ENCODE assay signal across 16 cellular contexts in genomic region chr6:105374010-105374420, GRCh38. TPM values are rescaled to one million over a fixed set of nuclear protein-coding genes. Genes with fewer than 3 reads are reported as not detected.
DNase-seq lines count a peak whose midpoint lies in the region; ATAC-seq and TF ChIP-seq lines count a peak whose summit lies in the region.
"Had no signal": no experiment of that assay in that cellular context is flagged by ENCODE, and none has a peak within 500 bp of the region (broad histone marks: within the 10 kb centered on the region; RNA-seq: fewer than 3 reads in every experiment).

No MANE protein-coding gene starts in this region.

- H3K27me3 Mint-ChIP-seq in stimulated activated naive CD8-positive, alpha-beta T cell treated with anti-CD3 and anti-CD28 coated beads, Interleukin-15, amount 100 ng/mL, for 72 hours, result no peaks in the 10 kb centered on the region
- H3K27me3 Mint-ChIP-seq: memory B cell had no signal

- no peak overlapping the region for H4K91ac ChIP-seq in mesenchymal stem cell (ENCODE audit: low read length)

- H3K4me1 Mint-ChIP-seq in stimulated activated naive CD8-positive, alpha-beta T cell treated with anti-CD3 and anti-CD28 coated beads, Interleukin-15, amount 100 ng/mL, for 72 hours, result no peaks in the 10 kb centered on the region
- peaks cover 6% of the 10 kb centered on the region for H3K4me1 Mint-ChIP-seq in stimulated activated effector memory CD8-positive, alpha-beta T cell treated with anti-CD3 and anti-CD28 coated beads, Interleukin-12 subunit alpha, Interleukin-12 subunit beta, amount 100 ng/mL, for 72 hours
- H3K4me1 Mint-ChIP-seq: memory B cell had no signal

- H3K79me1 ChIP-seq in mesenchymal stem cell (replicated peaks; ENCODE audit: low read length, poor library complexity, severe bottlenecking), result peaks cover 13% of the 10 kb centered on the region

- no peak overlapping the region for H2BK120ac ChIP-seq in mesenchymal stem cell (ENCODE audit: low read depth, low read length)

- no peak for ATAC-seq in stimulated activated naive CD8-positive, alpha-beta T cell treated with anti-CD3 and anti-CD28 coated beads, Interleukin-15, amount 100 ng/mL, for 72 hours
- ATAC-seq in stimulated activated effector memory CD8-positive, alpha-beta T cell treated with anti-CD3 and anti-CD28 coated beads, Interleukin-12 subunit alpha, Interleukin-12 subunit beta, amount 100 ng/mL, for 72 hours, result no peak
- ATAC-seq in GM19351 (IDR thresholded peaks at IDR 0.05; ENCODE audit: unreplicated experiment), result no peak
- ATAC-seq: sciatic nerve had no signal

- no peak overlapping the region for H2AFZ ChIP-seq in mesenchymal stem cell (ENCODE audit: low read depth, low read length)

- no peak for TF ChIP-seq CTCF in AG09319 (IDR thresholded peaks at IDR 0.05; ENCODE audit: low read depth, low read length)
- TF ChIP-seq CTCF in coronary artery (IDR thresholded peaks at IDR 0.05), result no peak

- no peak overlapping the region for H3K14ac ChIP-seq in mesenchymal stem cell (ENCODE audit: low read length in 2 of 2)

- no peak overlapping the region for H2AK5ac ChIP-seq in mesenchymal stem cell (ENCODE audit: low read length, severe bottlenecking)

- H2BK5ac ChIP-seq in mesenchymal stem cell (ENCODE audit: low read depth, low read length, poor library complexity, severe bottlenecking), result no peak overlapping the region

- H3K27ac ChIP-seq in mesenchymal stem cell (ENCODE audit: low read length, poor library complexity, severe bottlenecking) (peak overlapping the region; percentile 38), coronary artery (no peak overlapping the region)
- H3K27ac ChIP-seq: tibial artery, VCaP had no signal

- H3K4ac ChIP-seq in mesenchymal stem cell (ENCODE audit: low read depth in 1 of 2, low read length in 2 of 2), result no peak overlapping the region

- no peak overlapping the region for H3K27ac Mint-ChIP-seq in stimulated activated naive CD8-positive, alpha-beta T cell treated with anti-CD3 and anti-CD28 coated beads, Interleukin-15, amount 100 ng/mL, for 72 hours
- no peak overlapping the region for H3K27ac Mint-ChIP-seq in stimulated activated effector memory CD8-positive, alpha-beta T cell treated with anti-CD3 and anti-CD28 coated beads, Interleukin-12 subunit alpha, Interleukin-12 subunit beta, amount 100 ng/mL, for 72 hours
- H3K27ac Mint-ChIP-seq: memory B cell had no signal

- H3K4me2 ChIP-seq in mesenchymal stem cell (ENCODE audit: low read length, poor library complexity, severe bottlenecking), result no peak overlapping the region

- WGBS in mesenchymal stem cell, result 67% methylated on average over 3 of the region's 4 CpGs

- H3K36me3 Mint-ChIP-seq in stimulated activated effector memory CD8-positive, alpha-beta T cell treated with anti-CD3 and anti-CD28 coated beads, Interleukin-12 subunit alpha, Interleukin-12 subunit beta, amount 100 ng/mL, for 72 hours, result peaks cover 79% of the 10 kb centered on the region

- DNase-seq in AG09319 (ENCODE audit: extremely low read depth, low read depth), result peak; percentile 10
- DNase-seq in NCI-H69 (lab: John Stamatoyannopoulos, UW), result peak; percentile 28
- peak; percentile 71 for DNase-seq in dermis blood vessel endothelial cell
- peak; percentile 26 for DNase-seq in mesenchymal stem cell
- no peak for DNase-seq in stimulated activated naive CD8-positive, alpha-beta T cell treated with anti-CD3 and anti-CD28 coated beads, Interleukin-15, amount 100 ng/mL, for 72 hours
- no peak for DNase-seq in stimulated activated effector memory CD8-positive, alpha-beta T cell treated with anti-CD3 and anti-CD28 coated beads, Interleukin-12 subunit alpha, Interleukin-12 subunit beta, amount 100 ng/mL, for 72 hours (ENCODE audit: low spot score in 2 of 2)
- DNase-seq in coronary artery (ENCODE audit: low spot score), result no peak
- DNase-seq: anterior cingulate cortex, DMS53, KBM-7, NCI-H2171, tibial artery had no signal

- H3K36me3 ChIP-seq in mesenchymal stem cell (ENCODE audit: control insufficient read depth in 1 of 2, insufficient read depth in 2 of 2, low read depth in 1 of 2, low read length in 2 of 2), result peaks cover 4 to 52% of the 10 kb centered on the region in 2 experiments

- H3K9me3 Mint-ChIP-seq in stimulated activated naive CD8-positive, alpha-beta T cell treated with anti-CD3 and anti-CD28 coated beads, Interleukin-15, amount 100 ng/mL, for 72 hours, result no peaks in the 10 kb centered on the region
- H3K9me3 Mint-ChIP-seq in stimulated activated effector memory CD8-positive, alpha-beta T cell treated with anti-CD3 and anti-CD28 coated beads, Interleukin-12 subunit alpha, Interleukin-12 subunit beta, amount 100 ng/mL, for 72 hours, result no peaks in the 10 kb centered on the region
- H3K9me3 Mint-ChIP-seq: memory B cell had no signal

- no peak overlapping the region for H3K4me3 Mint-ChIP-seq in stimulated activated naive CD8-positive, alpha-beta T cell treated with anti-CD3 and anti-CD28 coated beads, Interleukin-15, amount 100 ng/mL, for 72 hours
- no peak overlapping the region for H3K4me3 Mint-ChIP-seq in stimulated activated effector memory CD8-positive, alpha-beta T cell treated with anti-CD3 and anti-CD28 coated beads, Interleukin-12 subunit alpha, Interleukin-12 subunit beta, amount 100 ng/mL, for 72 hours
- H3K4me3 Mint-ChIP-seq: memory B cell had no signal

- no peaks in the 10 kb centered on the region for H3K27me3 ChIP-seq in mesenchymal stem cell (ENCODE audit: control insufficient read depth in 1 of 2, insufficient read depth in 1 of 2, low read length in 2 of 2)
- H3K27me3 ChIP-seq: tibial artery had no signal

- H3K4me3 ChIP-seq in mesenchymal stem cell (ENCODE audit: insufficient read depth in 1 of 2, low read depth in 1 of 2, low read length in 2 of 2), result no peak overlapping the region
- no peak overlapping the region for H3K4me3 ChIP-seq in coronary artery
- H3K4me3 ChIP-seq: tibial artery had no signal

- no peak overlapping the region for H3K23ac ChIP-seq in mesenchymal stem cell (ENCODE audit: low read length in 2 of 2)

- no peaks in the 10 kb centered on the region for H3K9me3 ChIP-seq in mesenchymal stem cell (ENCODE audit: control insufficient read depth, low read length)
- H3K9me3 ChIP-seq: tibial artery had no signal

- H3K9ac ChIP-seq in mesenchymal stem cell (ENCODE audit: low read length), result no peak overlapping the region

- no peak overlapping the region for H2BK12ac ChIP-seq in mesenchymal stem cell (ENCODE audit: low read length in 2 of 2)

- no peak overlapping the region for H3K18ac ChIP-seq in mesenchymal stem cell (ENCODE audit: low read depth in 1 of 2, low read length in 2 of 2)

- H3K4me1 ChIP-seq in mesenchymal stem cell (ENCODE audit: control insufficient read depth, insufficient read depth, low read depth, low read length), result no peaks in the 10 kb centered on the region

- H4K8ac ChIP-seq in mesenchymal stem cell (ENCODE audit: low read length), result no peak overlapping the region

- H2BK15ac ChIP-seq in mesenchymal stem cell (ENCODE audit: low read depth, poor library complexity, severe bottlenecking), result no peak overlapping the region

RNA-seq across cellular contexts. Expression of gene PREP, which starts 28.9 kb away (rescaled TPM):
- 20.3 and 34.7 TPM in 2 replicates for total RNA-seq in dermis blood vessel endothelial cell
- 26.7 TPM for polyA plus RNA-seq in mesenchymal stem cell (2013, experiment 1 of 2)
- polyA plus RNA-seq in mesenchymal stem cell (2013, experiment 2 of 2), result 27.1 TPM

Comparison
In these comparisons a context has a peak if more than half of its experiments do, and no peak if none do; other contexts are left out.
1. DNase-seq: peak in AG09319 (single experiment), NCI-H69 (single experiment), dermis blood vessel endothelial cell (single experiment) and mesenchymal stem cell (single experiment); none in stimulated activated naive CD8-positive, alpha-beta T cell treated with anti-CD3 and anti-CD28 coated beads, Interleukin-15, amount 100 ng/mL, for 72 hours (0 of 2), stimulated activated effector memory CD8-positive, alpha-beta T cell treated with anti-CD3 and anti-CD28 coated beads, Interleukin-12 subunit alpha, Interleukin-12 subunit beta, amount 100 ng/mL, for 72 hours (0 of 2) and coronary artery (single experiment).